Comparison of ENCODE assay signal across 1 cellular context in the genomic region with DNA sequence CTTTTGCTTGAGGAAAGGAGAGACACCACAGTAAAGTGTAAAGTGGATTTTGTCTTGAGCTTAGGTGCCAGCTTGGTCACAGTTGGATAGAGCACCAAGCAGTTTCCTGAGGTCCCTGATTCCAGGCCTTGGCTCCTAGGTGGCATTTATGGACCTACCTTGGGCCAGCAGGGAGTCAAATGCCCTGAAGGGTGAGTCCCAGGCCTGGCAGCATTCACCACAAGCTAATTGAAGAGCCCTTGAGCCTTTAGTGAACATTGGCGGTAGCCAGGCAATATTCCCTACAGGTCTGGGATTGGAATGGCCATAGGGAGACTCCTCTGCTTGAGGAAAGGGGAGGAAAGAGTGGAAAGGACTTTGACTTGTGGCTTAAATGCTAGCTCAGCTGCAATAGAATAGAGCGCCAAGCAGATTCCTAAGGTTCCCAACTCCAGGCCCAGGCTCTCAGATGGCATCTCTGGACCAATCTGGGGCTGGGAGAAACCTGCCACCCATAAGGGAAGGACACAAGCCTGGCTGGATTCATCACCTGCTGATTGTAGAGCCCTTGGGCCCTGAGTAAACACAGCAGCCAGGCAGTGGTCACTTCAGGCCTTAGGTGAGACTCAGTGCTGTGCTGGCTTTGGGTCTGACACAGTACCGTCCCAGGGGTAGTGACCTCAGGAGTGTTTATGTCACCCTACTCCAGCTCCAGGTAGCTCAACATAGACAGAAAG.
TF ChIP-seq lines count a peak whose summit lies in the region.

No MANE protein-coding gene starts in this region.

TF ChIP-seq in H1, 55 proteins besides CTCF, POLR2A, EP300 and RAD21 (continued from another document):
- TF ChIP-seq, protein P1, sequence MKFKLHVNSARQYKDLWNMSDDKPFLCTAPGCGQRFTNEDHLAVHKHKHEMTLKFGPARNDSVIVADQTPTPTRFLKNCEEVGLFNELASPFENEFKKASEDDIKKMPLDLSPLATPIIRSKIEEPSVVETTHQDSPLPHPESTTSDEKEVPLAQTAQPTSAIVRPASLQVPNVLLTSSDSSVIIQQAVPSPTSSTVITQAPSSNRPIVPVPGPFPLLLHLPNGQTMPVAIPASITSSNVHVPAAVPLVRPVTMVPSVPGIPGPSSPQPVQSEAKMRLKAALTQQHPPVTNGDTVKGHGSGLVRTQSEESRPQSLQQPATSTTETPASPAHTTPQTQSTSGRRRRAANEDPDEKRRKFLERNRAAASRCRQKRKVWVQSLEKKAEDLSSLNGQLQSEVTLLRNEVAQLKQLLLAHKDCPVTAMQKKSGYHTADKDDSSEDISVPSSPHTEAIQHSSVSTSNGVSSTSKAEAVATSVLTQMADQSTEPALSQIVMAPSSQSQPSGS (IDR thresholded peaks at IDR 0.05; ENCODE audit: low read length), result no peak
- TF ChIP-seq KDM1A (IDR thresholded peaks at IDR 0.05; ENCODE audit: borderline replicate concordance, low read length) (no peak), ZNF274 (IDR thresholded peaks at IDR 0.05; ENCODE audit: borderline replicate concordance, extremely low read depth, low read length) (no peak), POLR2AphosphoS5 (IDR thresholded peaks at IDR 0.05; ENCODE audit: low read depth, low read length) (no peak), CEBPB (IDR thresholded peaks at IDR 0.05; ENCODE audit: low read depth, low read length) (no peak), KDM5A (IDR thresholded peaks at IDR 0.05; ENCODE audit: low read length) (no peak)
